In genomic region chr13:78137404-78138142, GRCh38 we compare ENCODE assay signal across 8 cellular contexts.
A peak's percentile ranks its signal among the peaks of the same experiment; 100 is the strongest.
DNase-seq lines count a peak whose midpoint lies in the region; ATAC-seq, FAIRE-seq and TF ChIP-seq lines count a peak whose summit lies in the region.

No MANE protein-coding gene starts in this region.

- H3K27me3 ChIP-seq in H9 (ENCODE audit: insufficient read depth, low read length): no peaks in the 10 kb centered on the region
- H3K27me3 ChIP-seq in PC-3 (ENCODE audit: low read length): no peaks in the 10 kb centered on the region
- H3K27me3 ChIP-seq in thoracic aorta (replicated peaks; ENCODE audit: insufficient read depth): no peaks in the 10 kb centered on the region

- H3K4me3 ChIP-seq in A549 (no peak overlapping the region), PC-3 (ENCODE audit: low read length) (no peak overlapping the region), thoracic aorta (peak overlapping the region; percentile 27)

- no peaks in the 10 kb centered on the region for H3K9me3 Mint-ChIP-seq in H9

- no peak overlapping the region for H2BK15ac ChIP-seq in H9 (ENCODE audit: low read depth, low read length)

- H3K36me3 Mint-ChIP-seq in H9 (ENCODE audit: insufficient read depth in 1 of 3, low read depth in 3 of 3): no peaks in the 10 kb centered on the region; a peak in 1 of 7 replicates

- TF ChIP-seq RAD21 in A549 (conservative IDR thresholded peaks at IDR 0.05 in 1 of 2, IDR thresholded peaks at IDR 0.05 in 1 of 2): peak; percentile 63 to 66

- H3K79me1 ChIP-seq in H9 (ENCODE audit: insufficient read depth, low read depth, low read length, poor library complexity, severe bottlenecking): no peaks in the 10 kb centered on the region

- no peak overlapping the region for H3K4ac ChIP-seq in H9 (ENCODE audit: low read depth, low read length)

- H2BK20ac ChIP-seq in H9 (ENCODE audit: low read depth, low read length, poor library complexity, severe bottlenecking): no peak overlapping the region

- no peaks in the 10 kb centered on the region for H3K79me2 ChIP-seq in H9 (ENCODE audit: insufficient read depth, low read length)
- no peaks in the 10 kb centered on the region for H3K79me2 ChIP-seq in PC-3 (ENCODE audit: low read length)

- no peak overlapping the region for H4K91ac ChIP-seq in H9 (ENCODE audit: insufficient read length, low read depth, low read length)

- H2AFZ ChIP-seq in H9 (ENCODE audit: low read length) (no peak overlapping the region), PC-3 (ENCODE audit: low read length) (0 out of 2 replicates have a peak overlapping the region, but pooled peaks have one; percentile 13)

- H3K36me3 ChIP-seq in PC-3 (ENCODE audit: low read depth, low read length) (no peaks in the 10 kb centered on the region), thoracic aorta (no peaks in the 10 kb centered on the region)

- no peaks in the 10 kb centered on the region for H3K27me3 Mint-ChIP-seq in H9 (ENCODE audit: low read depth)

- H3K9me3 ChIP-seq in A549: no peaks in the 10 kb centered on the region
- H3K9me3 ChIP-seq in H9 (ENCODE audit: control insufficient read depth, low read depth, low read length): no peaks in the 10 kb centered on the region
- no peaks in the 10 kb centered on the region for H3K9me3 ChIP-seq in PC-3 (ENCODE audit: low read length)
- H3K9me3 ChIP-seq in thoracic aorta: no peaks in the 10 kb centered on the region

- no peak overlapping the region for H2BK5ac ChIP-seq in H9 (ENCODE audit: insufficient read length, low read length)

- no TSS peak for BruUV-seq in PC-3 (replicated peaks; lab: Mats Ljungman, UMichigan)

- H4K20me1 ChIP-seq in H9 (ENCODE audit: control insufficient read depth, insufficient read depth, insufficient read length) (no peaks in the 10 kb centered on the region), PC-3 (ENCODE audit: low read length) (no peaks in the 10 kb centered on the region)

- H3K4me1 ChIP-seq in A549: no peaks in the 10 kb centered on the region
- no peaks in the 10 kb centered on the region for H3K4me1 ChIP-seq in H9 (ENCODE audit: insufficient read depth, low read length)
- no peaks in the 10 kb centered on the region for H3K4me1 ChIP-seq in PC-3 (ENCODE audit: insufficient read depth, low read length)
- H3K4me1 ChIP-seq in thoracic aorta (ENCODE audit: control insufficient read depth in 1 of 2, low read depth in 2 of 2): peaks cover 0 to 5% of the 10 kb centered on the region in 2 donors

- no peak overlapping the region for H3K27ac Mint-ChIP-seq in H9

- H4K5ac ChIP-seq in H9 (ENCODE audit: insufficient read length, low read depth, low read length): no peak overlapping the region

- H3K9me2 ChIP-seq in PC-3 (replicated peaks; ENCODE audit: low read length): no peaks in the 10 kb centered on the region

- no peaks in the 10 kb centered on the region for H3F3A ChIP-seq in PC-3 (ENCODE audit: low read length, unreplicated experiment)

- H3K4me2 ChIP-seq in A549 (peak overlapping the region; percentile 63), H9 (ENCODE audit: insufficient read depth, insufficient read length, low read length) (no peak overlapping the region), PC-3 (ENCODE audit: low read length) (no peak overlapping the region)

- H3K4me1 Mint-ChIP-seq in H9: peaks cover 5 to 7% of the 10 kb centered on the region in 2 experiments

- intact Hi-C loops in PC-3 (cut with micrococcal nuclease): loop anchor here (1.0 to 10.0 kb wide), 3 partner anchors 550 to 841 kb away; no protein-coding TSS in a partner anchor

- no peak overlapping the region for H3K9ac ChIP-seq in H9 (ENCODE audit: extremely low read depth, insufficient read length, low read length)
- H3K9ac ChIP-seq in PC-3 (ENCODE audit: low read length): no peak overlapping the region

- H2BK12ac ChIP-seq in H9 (ENCODE audit: insufficient read length, low read depth, low read length): no peak overlapping the region

- no peak overlapping the region for H2AK5ac ChIP-seq in H9 (ENCODE audit: insufficient read length, low read length)

- no peaks in the 10 kb centered on the region for H3K23me2 ChIP-seq in H9 (ENCODE audit: insufficient read length, low read depth, low read length, poor library complexity, severe bottlenecking)

- no peak overlapping the region for H3T11ph ChIP-seq in H9 (ENCODE audit: low read length)

- TF ChIP-seq POLR2A in A549 (IDR thresholded peaks at IDR 0.05; ENCODE audit: low read length): no peak

- ATAC-seq in A549 (peak; percentile 98 to 99), PC-3 (peak; percentile 96), thoracic aorta (ENCODE audit: insufficient number of reproducible peaks, low FRiP score, low read depth) (peak; percentile 60)

- 2% methylated on average over 6 of the region's 6 CpGs for WGBS in A549 (ENCODE audit: missing lambda C conversion rate)
- WGBS in H9 (ENCODE audit: extremely low coverage, insufficient read length, low lambda C conversion rate): no CpG with 5 or more reads among the region's 6 CpGs

- FAIRE-seq in A549 (lab: Jason Lieb, UNC): no peak

- CTCF ChIA-PET in A549 (lab: Yijun Ruan, JAX): interaction anchor here (0.6 to 2.9 kb wide), 8 partner anchors 14 to 920 kb away, joined by 3 to 29 read pairs (median 4); no protein-coding TSS in a partner anchor
- CTCF ChIA-PET in PC-3 (lab: Charles Lee): interaction anchor here (0.6 to 1.0 kb wide), 3 partner anchors 104 to 841 kb away, joined by 3 to 8 read pairs (median 5); no protein-coding TSS in a partner anchor

- H4K8ac ChIP-seq in H9 (replicated peaks; ENCODE audit: insufficient read length, low read depth, low read length): no peak overlapping the region

- H3K27ac ChIP-seq in A549 (no peak overlapping the region), H9 (ENCODE audit: insufficient read length, low read depth, low read length) (no peak overlapping the region), PC-3 (ENCODE audit: low read length) (no peak overlapping the region), caudate nucleus (ENCODE audit: low read depth, low read length) (no peak overlapping the region), thoracic aorta (no peak overlapping the region)

- H3K4me3 Mint-ChIP-seq in H9: no peak overlapping the region

- H3K18ac ChIP-seq in H9 (ENCODE audit: insufficient read length, low read depth, low read length): no peak overlapping the region

- POLR2A ChIA-PET in A549 (lab: Yijun Ruan, JAX) (no interaction called here), PC-3 (lab: Charles Lee; ENCODE audit: unreplicated experiment) (no interaction called here)

- peak; percentile 6 to 50 for DNase-seq in A549 (ENCODE audit: low read depth in 1 of 2, low spot score in 1 of 2)
- peak; percentile 36 for DNase-seq in GM04504 (ENCODE audit: low read depth)
- DNase-seq in H9: peak; percentile 66
- DNase-seq in KG1 (lab: John Stamatoyannopoulos, UW): peak; percentile 57
- DNase-seq in PC-3: peak; percentile 78
- DNase-seq in caudate nucleus (lab: John Stamatoyannopoulos, UW): peak in 33 of 61 donors; percentile 1 to 52 (median 13)
- DNase-seq in kidney glomerular epithelial cell (lab: John Stamatoyannopoulos, UW): peak; percentile 79
- no peak for DNase-seq in thoracic aorta (ENCODE audit: low spot score)

- no peak for TF ChIP-seq EP300 in A549 (IDR thresholded peaks at IDR 0.05)

- peak; percentile 54 for TF ChIP-seq CTCF in A549 (IDR thresholded peaks at IDR 0.05)
- peak; percentile 80 for TF ChIP-seq CTCF in H9 (conservative IDR thresholded peaks at IDR 0.05)
- peak; percentile 65 for TF ChIP-seq CTCF in PC-3 (conservative IDR thresholded peaks at IDR 0.05; ENCODE audit: low read depth, low read length)
- peak; percentile 40 for TF ChIP-seq CTCF in thoracic aorta (IDR thresholded peaks at IDR 0.05)

- H3K56ac ChIP-seq in H9 (ENCODE audit: insufficient read length, low read depth, low read length): no peak overlapping the region

- H2BK120ac ChIP-seq in H9 (ENCODE audit: low read depth, low read length, poor library complexity, severe bottlenecking): no peak overlapping the region

- H3K23ac ChIP-seq in H9 (ENCODE audit: insufficient read length, low read depth, low read length): no peak overlapping the region

- no peak overlapping the region for H3K14ac ChIP-seq in H9 (ENCODE audit: insufficient read depth, low read length)

TF ChIP-seq in A549, 52 proteins besides CTCF, POLR2A, EP300 and RAD21:
- TF ChIP-seq BHLHE40 (IDR thresholded peaks at IDR 0.05; ENCODE audit: low read depth, low read length): no peak
- 0 out of 3 replicates have a peak, but pooled peaks have one; percentile 31 for TF ChIP-seq SMC3 (IDR thresholded peaks at IDR 0.05)
TF ChIP-seq in A549: peak in this region for 1.
